In the genomic region with DNA sequence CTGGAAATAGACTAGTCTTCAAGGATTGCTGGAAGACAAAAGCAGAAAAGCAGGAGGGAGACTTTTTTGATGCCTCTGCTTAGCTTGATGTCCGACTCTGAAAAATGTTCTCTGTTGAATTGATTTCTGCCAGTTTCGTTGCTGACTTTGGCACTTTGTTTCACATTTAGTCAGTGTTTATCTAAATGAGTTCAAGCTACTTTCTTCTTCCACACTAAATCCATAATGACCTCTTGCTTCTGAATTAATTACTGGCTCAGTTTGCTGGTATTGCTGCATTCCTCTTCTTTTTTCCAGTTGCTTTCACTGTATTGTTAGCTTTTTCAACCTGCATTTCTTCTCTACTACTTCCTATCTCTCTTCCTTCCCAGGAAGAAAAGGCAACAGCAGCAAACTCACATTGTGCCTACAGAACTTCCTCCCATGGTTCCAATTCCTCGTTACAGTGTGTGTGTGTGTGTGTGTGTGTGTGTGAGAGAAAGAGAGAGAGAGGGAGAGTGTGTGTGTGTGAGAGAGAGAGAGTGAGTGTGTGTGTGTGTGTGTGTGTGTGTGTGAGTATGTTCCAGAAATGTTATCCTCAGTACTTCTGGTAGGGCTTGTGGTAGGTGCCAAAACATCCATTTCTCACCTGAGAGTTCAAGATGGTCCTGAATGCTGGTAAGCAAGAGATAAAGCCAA, we compare ENCODE assay signal across 16 cellular contexts.
"Had no signal": no experiment of that assay in that cellular context is flagged by ENCODE, and none has a peak within 500 bp of the region (broad histone marks: within the 10 kb centered on the region; RNA-seq: fewer than 3 reads in every experiment).

No MANE protein-coding gene starts in this region.

- H3K4me1 Mint-ChIP-seq: activated CD8-positive, alpha-beta memory T cell treated with anti-CD3 and anti-CD28 coated beads, Interleukin-2, amount 10 ng/mL, durations not matched to agents 7 days and 5 days; activated naive CD4-positive, alpha-beta T cell treated with anti-CD3 and anti-CD28 coated beads, Interleukin-2, amount 50 U/mL, for 24 hours; immature natural killer cell had no signal

- H3K9me3 Mint-ChIP-seq: activated CD4-positive, alpha-beta memory T cell treated with anti-CD3 and anti-CD28 coated beads for 36 hours; activated naive CD4-positive, alpha-beta T cell treated with anti-CD3 and anti-CD28 coated beads, Interleukin-2, amount 50 U/mL, for 24 hours; activated T-cell treated with anti-CD3 and anti-CD28 coated beads, Interleukin-2, amount 50 U/mL, for 4 hours; stimulated activated naive B cell treated with anti-CD40 and anti-IgM and Interleukin-4, amounts not matched to agents 10 μg/mL and 1 μg/mL and 100 μg/mL, for 72 hours had no signal

- H3K4me1 ChIP-seq: adrenal gland, body of pancreas, thyroid gland had no signal

- H3K27me3 ChIP-seq: adrenal gland, body of pancreas, neutrophil, thyroid gland had no signal

- ATAC-seq: activated CD8-positive, alpha-beta memory T cell treated with anti-CD3 and anti-CD28 coated beads, Interleukin-2, amount 10 ng/mL, durations not matched to agents 7 days and 5 days; activated T-cell treated with anti-CD3 and anti-CD28 coated beads, Interleukin-2, amount 50 U/mL, for 4 hours; body of pancreas; stimulated activated naive B cell treated with anti-CD40 and anti-IgM and Interleukin-4, amounts not matched to agents 10 μg/mL and 1 μg/mL and 100 μg/mL, for 72 hours had no signal

- H3K4me3 ChIP-seq: adrenal gland, body of pancreas, coronary artery, thyroid gland had no signal

- H3K27ac Mint-ChIP-seq: activated CD4-positive, alpha-beta memory T cell treated with anti-CD3 and anti-CD28 coated beads for 36 hours; activated CD8-positive, alpha-beta memory T cell treated with anti-CD3 and anti-CD28 coated beads, Interleukin-2, amount 10 ng/mL, durations not matched to agents 7 days and 5 days; activated naive CD4-positive, alpha-beta T cell treated with anti-CD3 and anti-CD28 coated beads, Interleukin-2, amount 50 U/mL, for 24 hours; immature natural killer cell; stimulated activated naive B cell treated with anti-CD40 and anti-IgM and Interleukin-4, amounts not matched to agents 10 μg/mL and 1 μg/mL and 100 μg/mL, for 72 hours had no signal

- H3K27ac ChIP-seq: adrenal gland, body of pancreas, coronary artery, neutrophil, thyroid gland, WERI-Rb-1 had no signal

- H3K4me3 Mint-ChIP-seq: activated CD4-positive, alpha-beta memory T cell treated with anti-CD3 and anti-CD28 coated beads for 36 hours; activated CD8-positive, alpha-beta memory T cell treated with anti-CD3 and anti-CD28 coated beads, Interleukin-2, amount 10 ng/mL, durations not matched to agents 7 days and 5 days; activated naive CD4-positive, alpha-beta T cell treated with anti-CD3 and anti-CD28 coated beads, Interleukin-2, amount 50 U/mL, for 24 hours; activated T-cell treated with anti-CD3 and anti-CD28 coated beads, Interleukin-2, amount 50 U/mL, for 4 hours; immature natural killer cell; stimulated activated naive B cell treated with anti-CD40 and anti-IgM and Interleukin-4, amounts not matched to agents 10 μg/mL and 1 μg/mL and 100 μg/mL, for 72 hours had no signal

- H3K36me3 Mint-ChIP-seq: activated CD4-positive, alpha-beta memory T cell treated with anti-CD3 and anti-CD28 coated beads for 36 hours; activated CD8-positive, alpha-beta memory T cell treated with anti-CD3 and anti-CD28 coated beads, Interleukin-2, amount 10 ng/mL, durations not matched to agents 7 days and 5 days; activated naive CD4-positive, alpha-beta T cell treated with anti-CD3 and anti-CD28 coated beads, Interleukin-2, amount 50 U/mL, for 24 hours; immature natural killer cell; stimulated activated naive B cell treated with anti-CD40 and anti-IgM and Interleukin-4, amounts not matched to agents 10 μg/mL and 1 μg/mL and 100 μg/mL, for 72 hours had no signal

- H3K27me3 Mint-ChIP-seq: activated CD4-positive, alpha-beta memory T cell treated with anti-CD3 and anti-CD28 coated beads for 36 hours; activated CD8-positive, alpha-beta memory T cell treated with anti-CD3 and anti-CD28 coated beads, Interleukin-2, amount 10 ng/mL, durations not matched to agents 7 days and 5 days; stimulated activated naive B cell treated with anti-CD40 and anti-IgM and Interleukin-4, amounts not matched to agents 10 μg/mL and 1 μg/mL and 100 μg/mL, for 72 hours had no signal

- H3K36me3 ChIP-seq: adrenal gland, neutrophil, thyroid gland, WERI-Rb-1 had no signal

- H3K9me3 ChIP-seq: adrenal gland, body of pancreas, neutrophil, thyroid gland had no signal

- DNase-seq: activated CD4-positive, alpha-beta memory T cell treated with anti-CD3 and anti-CD28 coated beads for 36 hours; activated CD8-positive, alpha-beta memory T cell treated with anti-CD3 and anti-CD28 coated beads, Interleukin-2, amount 10 ng/mL, durations not matched to agents 7 days and 5 days; activated effector memory CD4-positive, alpha-beta T cell treated with anti-CD3 and anti-CD28 coated beads, Interleukin-2, amount 50 U/mL, for 16 hours; activated T-cell treated with anti-CD3 and anti-CD28 coated beads, Interleukin-2, amount 50 U/mL, for 4 hours; adrenal gland; body of pancreas; central memory CD4-positive, alpha-beta T cell; head of caudate nucleus; immature natural killer cell; stimulated activated CD4-positive, alpha-beta T cell treated with anti-CD3 and anti-CD28 coated beads, Interleukin-2, amount 100 ng/mL, for 48 hours; stimulated activated naive B cell treated with anti-CD40 and anti-IgM and Interleukin-4, amounts not matched to agents 10 μg/mL and 1 μg/mL and 100 μg/mL, for 72 hours; thyroid gland; WERI-Rb-1 had no signal
